In genomic region chr2:10079192-10079930, GRCh38 we compare ENCODE assay signal across 1 cellular context.
TF ChIP-seq lines count a peak whose summit lies in the region.

No MANE protein-coding gene starts in this region.

TF ChIP-seq in HEK293, 187 proteins besides CTCF, POLR2A, EP300 and RAD21 (continued from another document):
- no peak for TF ChIP-seq PRDM2 (tag by site-specific recombination; IDR thresholded peaks at IDR 0.05; ENCODE audit: borderline replicate concordance)
- no peak for TF ChIP-seq ZNF391 (tag by site-specific recombination; IDR thresholded peaks at IDR 0.05; ENCODE audit: borderline replicate concordance, low read depth)
- TF ChIP-seq, protein P1, sequence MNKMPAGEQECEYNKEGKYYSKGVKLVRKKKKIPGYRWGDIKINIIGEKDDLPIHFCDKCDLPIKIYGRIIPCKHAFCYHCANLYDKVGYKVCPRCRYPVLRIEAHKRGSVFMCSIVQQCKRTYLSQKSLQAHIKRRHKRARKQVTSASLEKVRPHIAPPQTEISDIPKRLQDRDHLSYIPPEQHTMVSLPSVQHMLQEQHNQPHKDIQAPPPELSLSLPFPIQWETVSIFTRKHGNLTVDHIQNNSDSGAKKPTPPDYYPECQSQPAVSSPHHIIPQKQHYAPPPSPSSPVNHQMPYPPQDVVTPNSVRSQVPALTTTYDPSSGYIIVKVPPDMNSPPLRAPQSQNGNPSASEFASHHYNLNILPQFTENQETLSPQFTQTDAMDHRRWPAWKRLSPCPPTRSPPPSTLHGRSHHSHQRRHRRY (tag by site-specific recombination; IDR thresholded peaks at IDR 0.05) = no peak
- no peak for TF ChIP-seq PATZ1 (tag by site-specific recombination; IDR thresholded peaks at IDR 0.05)
- TF ChIP-seq ZNF24 (tag by site-specific recombination; IDR thresholded peaks at IDR 0.05) = no peak
- TF ChIP-seq ZBTB20 (tag by site-specific recombination; IDR thresholded peaks at IDR 0.05) = peak; percentile 92
- TF ChIP-seq OSR2 (tag by site-specific recombination; IDR thresholded peaks at IDR 0.05) = peak; percentile 47; the same call in 1 of the 2 replicates
- TF ChIP-seq ZFP69B (tag by site-specific recombination; IDR thresholded peaks at IDR 0.05) = no peak
- no peak for TF ChIP-seq IKZF3 (tag by site-specific recombination; IDR thresholded peaks at IDR 0.05)
- TF ChIP-seq, protein P2, sequence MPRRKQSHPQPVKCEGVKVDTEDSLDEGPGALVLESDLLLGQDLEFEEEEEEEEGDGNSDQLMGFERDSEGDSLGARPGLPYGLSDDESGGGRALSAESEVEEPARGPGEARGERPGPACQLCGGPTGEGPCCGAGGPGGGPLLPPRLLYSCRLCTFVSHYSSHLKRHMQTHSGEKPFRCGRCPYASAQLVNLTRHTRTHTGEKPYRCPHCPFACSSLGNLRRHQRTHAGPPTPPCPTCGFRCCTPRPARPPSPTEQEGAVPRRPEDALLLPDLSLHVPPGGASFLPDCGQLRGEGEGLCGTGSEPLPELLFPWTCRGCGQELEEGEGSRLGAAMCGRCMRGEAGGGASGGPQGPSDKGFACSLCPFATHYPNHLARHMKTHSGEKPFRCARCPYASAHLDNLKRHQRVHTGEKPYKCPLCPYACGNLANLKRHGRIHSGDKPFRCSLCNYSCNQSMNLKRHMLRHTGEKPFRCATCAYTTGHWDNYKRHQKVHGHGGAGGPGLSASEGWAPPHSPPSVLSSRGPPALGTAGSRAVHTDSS (tag by site-specific recombination; IDR thresholded peaks at IDR 0.05) = no peak
- no peak for TF ChIP-seq SCRT1 (tag by site-specific recombination; IDR thresholded peaks at IDR 0.05; ENCODE audit: borderline replicate concordance)
- TF ChIP-seq ZNF837 (tag by site-specific recombination; IDR thresholded peaks at IDR 0.05) = no peak
- TF ChIP-seq ZNF10 (tag by site-specific recombination; IDR thresholded peaks at IDR 0.05) = no peak
- peak; percentile 30; the same call in 1 of the 2 replicates for TF ChIP-seq SP7 (tag by site-specific recombination; IDR thresholded peaks at IDR 0.05)
- TF ChIP-seq SP2 (tag by site-specific recombination; IDR thresholded peaks at IDR 0.05) = no peak
- TF ChIP-seq, protein P3, sequence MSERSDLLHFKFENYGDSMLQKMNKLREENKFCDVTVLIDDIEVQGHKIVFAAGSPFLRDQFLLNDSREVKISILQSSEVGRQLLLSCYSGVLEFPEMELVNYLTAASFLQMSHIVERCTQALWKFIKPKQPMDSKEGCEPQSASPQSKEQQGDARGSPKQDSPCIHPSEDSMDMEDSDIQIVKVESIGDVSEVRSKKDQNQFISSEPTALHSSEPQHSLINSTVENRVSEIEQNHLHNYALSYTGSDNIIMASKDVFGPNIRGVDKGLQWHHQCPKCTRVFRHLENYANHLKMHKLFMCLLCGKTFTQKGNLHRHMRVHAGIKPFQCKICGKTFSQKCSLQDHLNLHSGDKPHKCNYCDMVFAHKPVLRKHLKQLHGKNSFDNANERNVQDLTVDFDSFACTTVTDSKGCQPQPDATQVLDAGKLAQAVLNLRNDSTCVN (tag by site-specific recombination; optimal IDR thresholded peaks at IDR 0.05) = peak; percentile 51
- no peak for TF ChIP-seq ZNF785 (tag by site-specific recombination; IDR thresholded peaks at IDR 0.05)
- TF ChIP-seq PRDM1 (tag by site-specific recombination; IDR thresholded peaks at IDR 0.05) = no peak
- no peak for TF ChIP-seq ZNF211 (tag by site-specific recombination; IDR thresholded peaks at IDR 0.05; ENCODE audit: low read depth)
- no peak for TF ChIP-seq TRIM28 (IDR thresholded peaks at IDR 0.05; ENCODE audit: borderline replicate concordance, low read length)
- TF ChIP-seq, protein P4, sequence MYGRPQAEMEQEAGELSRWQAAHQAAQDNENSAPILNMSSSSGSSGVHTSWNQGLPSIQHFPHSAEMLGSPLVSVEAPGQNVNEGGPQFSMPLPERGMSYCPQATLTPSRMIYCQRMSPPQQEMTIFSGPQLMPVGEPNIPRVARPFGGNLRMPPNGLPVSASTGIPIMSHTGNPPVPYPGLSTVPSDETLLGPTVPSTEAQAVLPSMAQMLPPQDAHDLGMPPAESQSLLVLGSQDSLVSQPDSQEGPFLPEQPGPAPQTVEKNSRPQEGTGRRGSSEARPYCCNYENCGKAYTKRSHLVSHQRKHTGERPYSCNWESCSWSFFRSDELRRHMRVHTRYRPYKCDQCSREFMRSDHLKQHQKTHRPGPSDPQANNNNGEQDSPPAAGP (tag by site-specific recombination; IDR thresholded peaks at IDR 0.05) = no peak
- TF ChIP-seq ZNF600 (tag by site-specific recombination; IDR thresholded peaks at IDR 0.05) = peak; percentile 79
- TF ChIP-seq ZNF2 (tag by site-specific recombination; IDR thresholded peaks at IDR 0.05) = no peak
- TF ChIP-seq YY2 (tag by site-specific recombination; IDR thresholded peaks at IDR 0.05) = no peak
- TF ChIP-seq, protein P5, sequence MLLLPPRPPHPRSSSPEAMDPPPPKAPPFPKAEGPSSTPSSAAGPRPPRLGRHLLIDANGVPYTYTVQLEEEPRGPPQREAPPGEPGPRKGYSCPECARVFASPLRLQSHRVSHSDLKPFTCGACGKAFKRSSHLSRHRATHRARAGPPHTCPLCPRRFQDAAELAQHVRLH (tag by site-specific recombination; IDR thresholded peaks at IDR 0.05) = no peak
- no peak for TF ChIP-seq ZNF114 (tag by site-specific recombination; IDR thresholded peaks at IDR 0.05)
- TF ChIP-seq KLF16 (tag by site-specific recombination; IDR thresholded peaks at IDR 0.05) = no peak
- TF ChIP-seq ZNF701 (tag by site-specific recombination; IDR thresholded peaks at IDR 0.05) = no peak
- no peak for TF ChIP-seq SP3 (tag by site-specific recombination; IDR thresholded peaks at IDR 0.05)
- no peak for TF ChIP-seq ZNF670 (tag by site-specific recombination; IDR thresholded peaks at IDR 0.05; ENCODE audit: low read depth)
- no peak for TF ChIP-seq HOXA7 (CRISPR knock-in tag; IDR thresholded peaks at IDR 0.05; ENCODE audit: borderline replicate concordance)
- no peak for TF ChIP-seq ZNF514 (tag by site-specific recombination; IDR thresholded peaks at IDR 0.05)
- TF ChIP-seq ZNF426 (tag by site-specific recombination; IDR thresholded peaks at IDR 0.05) = no peak
- no peak for TF ChIP-seq ZNF138 (tag by site-specific recombination; IDR thresholded peaks at IDR 0.05; ENCODE audit: borderline replicate concordance)
- no peak for TF ChIP-seq ZNF654 (tag by site-specific recombination; IDR thresholded peaks at IDR 0.05; ENCODE audit: low read depth)
- no peak for TF ChIP-seq KLF9 (tag by site-specific recombination; IDR thresholded peaks at IDR 0.05; ENCODE audit: low read depth)
- no peak for TF ChIP-seq ZBTB11 (tag by site-specific recombination; conservative IDR thresholded peaks at IDR 0.05; ENCODE audit: low read depth)
